ENCODE assay signal across 1 cellular context in the genomic region with DNA sequence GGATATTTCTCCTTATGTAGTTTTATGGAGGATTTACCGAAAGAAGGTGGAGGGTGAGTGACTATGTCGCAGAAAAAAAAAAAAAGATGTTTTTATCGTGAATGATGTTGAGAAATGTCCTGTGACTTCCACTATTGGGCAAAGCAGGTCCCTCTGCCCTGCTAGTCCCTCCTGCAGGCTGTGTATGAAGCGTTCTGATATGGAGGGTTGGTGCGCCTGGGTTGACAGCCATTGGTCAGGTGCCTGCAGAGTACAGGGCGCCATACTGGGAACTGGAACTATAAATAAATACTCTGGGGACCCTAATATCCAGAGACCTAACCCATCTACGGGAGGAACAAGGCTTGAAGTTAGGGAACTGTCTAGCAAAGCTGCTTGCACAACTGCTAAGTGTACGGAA.
TF ChIP-seq lines count a peak whose summit lies in the region.

No MANE protein-coding gene starts in this region.

TF ChIP-seq in HepG2, 621 proteins besides CTCF, POLR2A, EP300 and RAD21:
- TF ChIP-seq, protein P1, sequence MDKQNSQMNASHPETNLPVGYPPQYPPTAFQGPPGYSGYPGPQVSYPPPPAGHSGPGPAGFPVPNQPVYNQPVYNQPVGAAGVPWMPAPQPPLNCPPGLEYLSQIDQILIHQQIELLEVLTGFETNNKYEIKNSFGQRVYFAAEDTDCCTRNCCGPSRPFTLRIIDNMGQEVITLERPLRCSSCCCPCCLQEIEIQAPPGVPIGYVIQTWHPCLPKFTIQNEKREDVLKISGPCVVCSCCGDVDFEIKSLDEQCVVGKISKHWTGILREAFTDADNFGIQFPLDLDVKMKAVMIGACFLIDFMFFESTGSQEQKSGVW (CRISPR knock-in tag; IDR thresholded peaks at IDR 0.05; ENCODE audit: borderline replicate concordance) = no peak
- no peak for TF ChIP-seq MYNN (CRISPR knock-in tag; IDR thresholded peaks at IDR 0.05; ENCODE audit: low read depth)
TF ChIP-seq in HepG2: peak in this region for 0.
